In genomic region chr16:2919511-2920255, GRCh38 we compare ENCODE assay signal across 8 cellular contexts. TPM values are rescaled to one million over a fixed set of nuclear protein-coding genes. Genes with fewer than 3 reads are reported as not detected.
DNase-seq lines count a peak whose midpoint lies in the region; ATAC-seq and TF ChIP-seq lines count a peak whose summit lies in the region.

No MANE protein-coding gene starts in this region.

- H3K27me3 ChIP-seq in lower lobe of right lung (ENCODE audit: low read depth) = no peaks in the 10 kb centered on the region

- H3K36me3 ChIP-seq in lower lobe of right lung = peaks cover 37% of the 10 kb centered on the region

- intact Hi-C loops in lower lobe of right lung (cut with DNase I) = loop anchor here (10.0 kb wide), 1 partner anchor 45 kb away; no protein-coding TSS in a partner anchor

- no peak overlapping the region for H3K4me3 ChIP-seq in lower lobe of right lung

- peak overlapping the region; percentile 63 for H3K27ac ChIP-seq in lower lobe of right lung

- H3K9me3 ChIP-seq in lower lobe of right lung = no peaks in the 10 kb centered on the region

- TF ChIP-seq CTCF in lower lobe of right lung (IDR thresholded peaks at IDR 0.05) = peak; percentile 94

- peak; percentile 78 to 91 for ATAC-seq in lower lobe of right lung

- H3K4me1 ChIP-seq in lower lobe of right lung = peaks cover 10% of the 10 kb centered on the region

- DNase-seq in activated gamma-delta T cell treated with Interleukin-2 at 50 U/mL for 16 hours (peak; percentile 65), activated gamma-delta T cell (lab: John Stamatoyannopoulos, UW) (no peak), NCI-H2196 (lab: John Stamatoyannopoulos, UW; ENCODE audit: unreplicated experiment) (peak; percentile 56), dermis microvascular lymphatic vessel endothelial cell (ENCODE audit: low read depth in 2 of 2) (peak; percentile 66 to 70), lower lobe of right lung (no peak), middle frontal gyrus (ENCODE audit: extremely low spot score, low spot score) (no peak)
- peak; percentile 35 to 52 for DNase-seq in activated CD4-positive, alpha-beta T cell treated with anti-CD3 and anti-CD28 coated beads, Interleukin-2, amount 50 U/mL, for 24 hours (ENCODE audit: low read depth in 1 of 2, low spot score in 1 of 2)
- peak; percentile 35 for DNase-seq in stimulated activated CD8-positive, alpha-beta memory T cell treated with anti-CD3 and anti-CD28 coated beads, Interleukin-4, amount 100 ng/mL, for 24 hours (ENCODE audit: low read depth)

RNA-seq across cellular contexts. Expression of gene FLYWCH1, which starts 8.0 kb away (rescaled TPM):
- total RNA-seq in dermis microvascular lymphatic vessel endothelial cell = 19.0 and 26.6 TPM in 2 replicates
- 34.7 TPM for total RNA-seq in lower lobe of right lung

RNA-seq across cellular contexts. Expression of gene FLYWCH2, which starts 36.7 kb away (rescaled TPM):
- 31.5 and 33.1 TPM in 2 replicates for total RNA-seq in dermis microvascular lymphatic vessel endothelial cell
- total RNA-seq in lower lobe of right lung = 27.8 TPM

RNA-seq across cellular contexts. Expression of gene KREMEN2, which starts 44.4 kb away (rescaled TPM):
- not detected in 2 replicates for total RNA-seq in dermis microvascular lymphatic vessel endothelial cell
- not detected for total RNA-seq in lower lobe of right lung

RNA-seq across cellular contexts. Expression of gene PAQR4, which starts 49.5 kb away (rescaled TPM):
- 4.8 and 7.4 TPM in 2 replicates for total RNA-seq in dermis microvascular lymphatic vessel endothelial cell
- total RNA-seq in lower lobe of right lung = 10.8 TPM

Comparison
In these comparisons a context has a peak if more than half of its experiments do, and no peak if none do; other contexts are left out.
1. DNase-seq: peak in activated gamma-delta T cell treated with Interleukin-2 at 50 U/mL for 16 hours (single experiment), NCI-H2196 (single experiment), activated CD4-positive, alpha-beta T cell treated with anti-CD3 and anti-CD28 coated beads, Interleukin-2, amount 50 U/mL, for 24 hours (2 of 2), dermis microvascular lymphatic vessel endothelial cell (2 of 2) and stimulated activated CD8-positive, alpha-beta memory T cell treated with anti-CD3 and anti-CD28 coated beads, Interleukin-4, amount 100 ng/mL, for 24 hours (single experiment); none in activated gamma-delta T cell (single experiment), lower lobe of right lung (single experiment) and middle frontal gyrus (single experiment).